In genomic region chr17:57899391-57899790, GRCh38 we compare ENCODE assay signal across 10 cellular contexts. TPM values are rescaled to one million over a fixed set of nuclear protein-coding genes. Genes with fewer than 3 reads are reported as not detected.
DNase-seq lines count a peak whose midpoint lies in the region; ATAC-seq and TF ChIP-seq lines count a peak whose summit lies in the region.
"Had no signal": no experiment of that assay in that cellular context is flagged by ENCODE, and none has a peak within 500 bp of the region (broad histone marks: within the 10 kb centered on the region; RNA-seq: fewer than 3 reads in every experiment).

No MANE protein-coding gene starts in this region.

- 39% methylated on average over 8 of the region's 8 CpGs for WGBS in right cardiac atrium

- H3K27me3 ChIP-seq in HUES48 (ENCODE audit: control insufficient read depth, insufficient read depth, low read length) (no peaks in the 10 kb centered on the region), adipocyte (replicated peaks; ENCODE audit: control insufficient read depth, insufficient read depth, low read length) (no peaks in the 10 kb centered on the region), right cardiac atrium (ENCODE audit: control insufficient read depth, insufficient read depth) (no peaks in the 10 kb centered on the region), stomach smooth muscle (ENCODE audit: control insufficient read depth in 1 of 2, insufficient read depth in 2 of 2, low read length in 2 of 2) (no peaks in the 10 kb centered on the region)
- no peaks in the 10 kb centered on the region for H3K27me3 ChIP-seq in CD8-positive, alpha-beta T cell (ENCODE audit: insufficient read depth, low read length)

- H3K9ac ChIP-seq in HUES48 (ENCODE audit: low read depth, low read length) (no peak overlapping the region), adipocyte (ENCODE audit: low read length) (peak overlapping the region; percentile 77), stomach smooth muscle (ENCODE audit: low read length in 2 of 2) (peak overlapping the region; percentile 47 to 62)

- intact Hi-C loops in right cardiac atrium (cut with DNase I): loop anchor here in 1 of 4 donors (10.0 kb wide), 1 partner anchor 55 kb away; the partner anchor contains the start of gene CUEDC1
- intact Hi-C loops in CD8-positive, alpha-beta T cell (cut with DNase I, micrococcal nuclease): loop anchor here in 1 of 2 experiments (10.0 kb wide), 1 partner anchor 275 kb away; no protein-coding TSS in a partner anchor

- TF ChIP-seq CTCF in CD8-positive, alpha-beta T cell (IDR thresholded peaks at IDR 0.05): no peak

- H3K4me3 ChIP-seq in HUES48 (ENCODE audit: low read depth, low read length) (no peak overlapping the region), adipocyte (ENCODE audit: low read length) (no peak overlapping the region), right cardiac atrium (ENCODE audit: low read length) (no peak overlapping the region), stomach smooth muscle (ENCODE audit: low read length in 2 of 2) (no peak overlapping the region)
- H3K4me3 ChIP-seq in CD8-positive, alpha-beta T cell (ENCODE audit: low read depth, low read length): no peak overlapping the region
- H3K4me3 ChIP-seq: HAP-1 had no signal

- ATAC-seq in right cardiac atrium (peak; percentile 5 to 20), HG02571 (IDR thresholded peaks at IDR 0.05; ENCODE audit: unreplicated experiment) (no peak), HG03139 (IDR thresholded peaks at IDR 0.05; ENCODE audit: unreplicated experiment) (no peak)
- ATAC-seq in CD8-positive, alpha-beta T cell: no peak

- POLR2A ChIA-PET in CD8-positive, alpha-beta T cell (lab: Charles Lee): interaction anchor here (0.6 kb wide), 1 partner anchor 23 kb away, joined by 5 read pairs; no protein-coding TSS in a partner anchor

- H3K4me3 Mint-ChIP-seq in CD8-positive, alpha-beta T cell: no peak overlapping the region

- peaks cover 4% of the 10 kb centered on the region for H3K4me1 Mint-ChIP-seq in CD8-positive, alpha-beta T cell (ENCODE audit: low read depth)

- H3K36me3 Mint-ChIP-seq in CD8-positive, alpha-beta T cell: no peaks in the 10 kb centered on the region

- DNase-seq in adipocyte (ENCODE audit: low read depth): no peak
- peak in 2 of 3 donors; percentile 68 to 70 for DNase-seq in right cardiac atrium
- no peak for DNase-seq in CD8-positive, alpha-beta T cell
- DNase-seq: Kasumi-1, SIG-M5 had no signal

- peak overlapping the region; percentile 76 for H3K27ac ChIP-seq in HUES48 (ENCODE audit: low read depth, low read length)
- H3K27ac ChIP-seq in right cardiac atrium (ENCODE audit: low read length): peak overlapping the region; percentile 76
- peak overlapping the region; percentile 92 for H3K27ac ChIP-seq in stomach smooth muscle (ENCODE audit: low read length)
- no peak overlapping the region for H3K27ac ChIP-seq in CD8-positive, alpha-beta T cell (ENCODE audit: low read depth, low read length)

- H3K9me3 Mint-ChIP-seq in CD8-positive, alpha-beta T cell: no peaks in the 10 kb centered on the region

- H3K27ac Mint-ChIP-seq in CD8-positive, alpha-beta T cell: no peak overlapping the region

- H3K4me1 ChIP-seq in HUES48 (ENCODE audit: control insufficient read depth, insufficient read depth, low read length): peaks cover 25% of the 10 kb centered on the region
- H3K4me1 ChIP-seq in adipocyte (ENCODE audit: control insufficient read depth, insufficient read depth, low read length): peaks cover 43% of the 10 kb centered on the region
- H3K4me1 ChIP-seq in right cardiac atrium (ENCODE audit: control insufficient read depth, insufficient read depth, low read length): peaks cover 42% of the 10 kb centered on the region
- peaks cover 81% of the 10 kb centered on the region for H3K4me1 ChIP-seq in stomach smooth muscle (ENCODE audit: control insufficient read depth, insufficient read depth, low read length)
- H3K4me1 ChIP-seq in CD8-positive, alpha-beta T cell (ENCODE audit: insufficient read depth, low read length): no peaks in the 10 kb centered on the region

- H3K9me3 ChIP-seq in HUES48 (ENCODE audit: control insufficient read depth, insufficient read depth, low read length) (no peaks in the 10 kb centered on the region), adipocyte (ENCODE audit: control insufficient read depth, low read length) (no peaks in the 10 kb centered on the region), right cardiac atrium (ENCODE audit: control insufficient read depth, low read length) (no peaks in the 10 kb centered on the region), stomach smooth muscle (ENCODE audit: control insufficient read depth in 2 of 2, low read length in 2 of 2) (no peaks in the 10 kb centered on the region)
- H3K9me3 ChIP-seq in CD8-positive, alpha-beta T cell (ENCODE audit: low read length): no peaks in the 10 kb centered on the region
- H3K9me3 ChIP-seq: HAP-1 had no signal

- no peaks in the 10 kb centered on the region for H3K27me3 Mint-ChIP-seq in CD8-positive, alpha-beta T cell (ENCODE audit: low read depth)

- CTCF ChIA-PET in CD8-positive, alpha-beta T cell (lab: Charles Lee): interaction anchor here (1.1 to 2.5 kb wide), 4 partner anchors 42 to 273 kb away, joined by 3 to 9 read pairs (median 4); no protein-coding TSS in a partner anchor

- no peaks in the 10 kb centered on the region for H3K36me3 ChIP-seq in HUES48 (ENCODE audit: control insufficient read depth, insufficient read depth, low read length)
- H3K36me3 ChIP-seq in adipocyte (ENCODE audit: control insufficient read depth, insufficient read depth, low read length, severe bottlenecking): peaks cover 6% of the 10 kb centered on the region
- H3K36me3 ChIP-seq in stomach smooth muscle (ENCODE audit: control insufficient read depth in 2 of 2, insufficient read depth in 2 of 2, low read length in 2 of 2): no peaks in the 10 kb centered on the region
- H3K36me3 ChIP-seq in CD8-positive, alpha-beta T cell (ENCODE audit: insufficient read depth, low read length): no peaks in the 10 kb centered on the region
- H3K36me3 ChIP-seq: HAP-1 had no signal

RNA-seq across cellular contexts. Expression of gene MRPS23, which starts 49.5 kb away (rescaled TPM):
- total RNA-seq in right cardiac atrium: 10 to 100 TPM; 50.9 to 68.3 (median 61.1) TPM
- polyA plus RNA-seq in right cardiac atrium: 54.7 TPM
- 10 to 100 TPM; 16.2 to 17.2 TPM for total RNA-seq in CD8-positive, alpha-beta T cell

RNA-seq across cellular contexts. Expression of gene CUEDC1, which starts 55.8 kb away (rescaled TPM):
- total RNA-seq in right cardiac atrium: 10 to 100 TPM; 53.1 to 60.5 (median 55.1) TPM
- 41.0 TPM for polyA plus RNA-seq in right cardiac atrium
- under 1 TPM in 1 of 2 experiments, not detected in 1; 0.22 TPM for total RNA-seq in CD8-positive, alpha-beta T cell

Comparison
In these comparisons a context has a peak if more than half of its experiments do, and no peak if none do; other contexts are left out.
1. DNase-seq: peak in right cardiac atrium (2 of 3); none in adipocyte (single experiment) and CD8-positive, alpha-beta T cell (0 of 7).
2. ATAC-seq: peak in right cardiac atrium (2 of 2); none in HG02571 (single experiment), CD8-positive, alpha-beta T cell (single experiment) and HG03139 (single experiment).
3. RNA of gene CUEDC1, which starts 55.8 kb away (total RNA-seq): 53.1 to 60.5 TPM in right cardiac atrium; 0.22 TPM in CD8-positive, alpha-beta T cell; every median in the first group is over 10 times any median in the second.